In the genomic region with DNA sequence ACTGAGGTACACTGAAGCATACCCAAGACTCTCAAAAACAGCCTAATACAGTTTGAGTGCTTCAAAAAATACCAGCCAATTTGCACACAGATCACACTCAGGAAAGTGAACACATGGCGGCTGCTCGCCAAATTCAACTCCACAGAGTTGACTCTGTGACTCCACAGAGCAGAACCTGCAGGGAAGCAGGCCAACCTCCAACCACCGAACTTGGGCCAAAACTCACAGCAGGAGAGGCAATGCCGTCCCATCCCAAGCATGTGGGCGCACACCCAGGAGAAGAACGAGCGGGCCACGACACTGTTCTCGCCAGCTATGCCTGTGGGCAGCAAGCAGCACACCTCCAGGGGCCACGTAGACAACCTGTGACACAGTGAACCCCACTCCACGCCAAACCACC, we compare ENCODE assay signal across 13 cellular contexts. TPM values are rescaled to one million over a fixed set of nuclear protein-coding genes. Genes with fewer than 3 reads are reported as not detected.
DNase-seq lines count a peak whose midpoint lies in the region; ATAC-seq and TF ChIP-seq lines count a peak whose summit lies in the region.
"Had no signal": no experiment of that assay in that cellular context is flagged by ENCODE, and none has a peak within 500 bp of the region (broad histone marks: within the 10 kb centered on the region; RNA-seq: fewer than 3 reads in every experiment).

No MANE protein-coding gene starts in this region.

- CTCF ChIA-PET in IMR-90 (lab: Yijun Ruan, JAX), result no interaction called here

- H3K9me1 ChIP-seq in IMR-90 (ENCODE audit: insufficient read depth, low read length), result peaks cover 64% of the 10 kb centered on the region

- 0 out of 2 replicates have a peak overlapping the region, but pooled peaks have one; percentile 5 for H2AK5ac ChIP-seq in IMR-90 (ENCODE audit: low read depth, low read length)

- no peak overlapping the region for H2BK5ac ChIP-seq in IMR-90 (ENCODE audit: low read depth, low read length, poor library complexity, severe bottlenecking)

- H3K9ac ChIP-seq in IMR-90 (ENCODE audit: low read depth, low read length), result no peak overlapping the region
- H3K9ac ChIP-seq in stomach smooth muscle (ENCODE audit: low read length in 2 of 2), result no peak overlapping the region

- TF ChIP-seq RAD21 in IMR-90 (IDR thresholded peaks at IDR 0.05; ENCODE audit: low read length), result no peak

- H3K27me3 Mint-ChIP-seq in GM23338 (ENCODE audit: insufficient read depth, low read depth, poor library complexity), result peaks cover 11% of the 10 kb centered on the region
- H3K27me3 Mint-ChIP-seq: naive thymus-derived CD4-positive, alpha-beta T cell had no signal

- H3K9me2 ChIP-seq in GM23338 (ENCODE audit: insufficient read depth), result no peaks in the 10 kb centered on the region

- no peak overlapping the region; the same call in 2 of the 3 replicates for H3K4me3 Mint-ChIP-seq in GM23338

- H3K4me3 ChIP-seq in IMR-90 (ENCODE audit: insufficient read depth, low read depth, low read length) (no peak overlapping the region), astrocyte of the spinal cord (ENCODE audit: low read depth, low read length) (no peak overlapping the region), right cardiac atrium (ENCODE audit: low read length) (no peak overlapping the region), stomach smooth muscle (ENCODE audit: low read length in 2 of 2) (no peak overlapping the region), prostate gland (no peak overlapping the region), GM23338 (no peak overlapping the region)

- ATAC-seq in IMR-90 (ENCODE audit: low read depth) (no peak), right cardiac atrium (peak; percentile 44 to 66), HG03354 (IDR thresholded peaks at IDR 0.05; ENCODE audit: poor library complexity, severe bottlenecking, unreplicated experiment) (no peak), GM23338 (no peak)
- ATAC-seq: naive thymus-derived CD4-positive, alpha-beta T cell; PC-3 had no signal

- H3K79me2 ChIP-seq in GM23338 (replicated peaks; ENCODE audit: insufficient read depth), result peaks cover 82% of the 10 kb centered on the region

- H4K5ac ChIP-seq in IMR-90 (ENCODE audit: low read depth, low read length), result no peak overlapping the region

- peaks cover 24% of the 10 kb centered on the region for H3K4me1 ChIP-seq in IMR-90 (ENCODE audit: control insufficient read depth, insufficient read depth, low read length)
- H3K4me1 ChIP-seq in right cardiac atrium (ENCODE audit: control insufficient read depth, insufficient read depth, low read length), result peaks cover 59% of the 10 kb centered on the region
- H3K4me1 ChIP-seq in stomach smooth muscle (ENCODE audit: control insufficient read depth, insufficient read depth, low read length), result peaks cover 81% of the 10 kb centered on the region
- H3K4me1 ChIP-seq in prostate gland (replicated peaks), result peaks cover 16% of the 10 kb centered on the region
- H3K4me1 ChIP-seq in GM23338 (ENCODE audit: insufficient read depth), result no peaks in the 10 kb centered on the region; the same call in 1 of the 2 replicates

- dilution Hi-C loops in IMR-90 (cut with HindIII; ENCODE audit: low sequenced_read_pairs, unreplicated experiment), result no loop called here

- H3K4ac ChIP-seq in IMR-90 (ENCODE audit: low read depth, low read length), result no peak overlapping the region

- H4K91ac ChIP-seq in IMR-90 (ENCODE audit: insufficient read depth, low read depth, low read length), result no peak overlapping the region

- H3K4me2 ChIP-seq in IMR-90 (ENCODE audit: low read depth, low read length) (no peak overlapping the region), GM23338 (no peak overlapping the region)

- no peak overlapping the region for H2BK20ac ChIP-seq in IMR-90 (ENCODE audit: low read depth, low read length)

- H3K27ac Mint-ChIP-seq in GM23338, result no peak overlapping the region

- no peak overlapping the region for H3K14ac ChIP-seq in IMR-90 (replicated peaks; ENCODE audit: low read depth, low read length)

- H3K27me3 ChIP-seq in IMR-90 (ENCODE audit: control insufficient read depth, insufficient read depth, low read length), result no peaks in the 10 kb centered on the region
- no peaks in the 10 kb centered on the region for H3K27me3 ChIP-seq in right cardiac atrium (ENCODE audit: control insufficient read depth, insufficient read depth)
- H3K27me3 ChIP-seq in stomach smooth muscle (ENCODE audit: control insufficient read depth in 1 of 2, insufficient read depth in 2 of 2, low read length in 2 of 2), result no peaks in the 10 kb centered on the region
- no peaks in the 10 kb centered on the region for H3K27me3 ChIP-seq in prostate gland (replicated peaks; ENCODE audit: insufficient read depth)
- no peaks in the 10 kb centered on the region for H3K27me3 ChIP-seq in GM23338 (ENCODE audit: insufficient read depth)

- intact Hi-C loops in IMR-90 (cut with micrococcal nuclease) (no loop called here), right cardiac atrium (cut with DNase I) (no loop called here), prostate gland (cut with DNase I) (loop anchor here (5.0 kb wide), 1 partner anchor 39 kb away; no protein-coding TSS in a partner anchor)

- no TSS peak for BruUV-seq in IMR-90 (replicated peaks; lab: Mats Ljungman, UMichigan)

- in situ Hi-C loops in IMR-90 (cut with MboI; ENCODE audit: low sequenced_read_pairs) (no loop called here), astrocyte of the spinal cord (cut with HindIII; ENCODE audit: low sequenced_read_pairs) (no loop called here)

- no peak overlapping the region for H2BK15ac ChIP-seq in IMR-90 (ENCODE audit: low read depth, low read length)

- H3K27ac ChIP-seq in IMR-90 (ENCODE audit: insufficient read depth, low read length) (no peak overlapping the region), right cardiac atrium (ENCODE audit: low read length) (peak overlapping the region; percentile 75), stomach smooth muscle (ENCODE audit: low read length) (peak overlapping the region; percentile 37), prostate gland (no peak overlapping the region), GM23338 (ENCODE audit: low read depth) (no peak overlapping the region)

- no peaks in the 10 kb centered on the region; the same call in 2 of the 3 replicates for H3K9me3 Mint-ChIP-seq in GM23338
- H3K9me3 Mint-ChIP-seq: naive thymus-derived CD4-positive, alpha-beta T cell had no signal

- 69% methylated on average over 9 of the region's 11 CpGs; no CpG with 5 or more reads in 1 of the 2 experiments for WGBS in IMR-90 (ENCODE audit: extremely low coverage in 2 of 2, insufficient read length in 1 of 2), 2 experiments
- 44% methylated on average over 11 of the region's 11 CpGs for WGBS in right cardiac atrium
- 49% methylated on average over 10 of the region's 11 CpGs for WGBS in prostate gland

- no peak overlapping the region for H3K23ac ChIP-seq in IMR-90 (ENCODE audit: low read depth, low read length)

- no peak overlapping the region for H2BK120ac ChIP-seq in IMR-90 (ENCODE audit: low read depth, low read length)

- no peak for TF ChIP-seq POLR2A in IMR-90 (IDR thresholded peaks at IDR 0.05; ENCODE audit: low read depth, low read length)
- TF ChIP-seq POLR2A in prostate gland (IDR thresholded peaks at IDR 0.05), result no peak

- H3K79me1 ChIP-seq in IMR-90 (ENCODE audit: low read depth in 1 of 2, low read length in 2 of 2), result peaks cover 14 to 100% of the 10 kb centered on the region in 2 experiments

- POLR2A ChIA-PET in IMR-90 (lab: Charles Lee; ENCODE audit: unreplicated experiment), result no interaction called here

- H4K20me1 ChIP-seq in IMR-90 (ENCODE audit: insufficient read depth, low read length) (peaks cover 100% of the 10 kb centered on the region), GM23338 (replicated peaks; ENCODE audit: insufficient read depth) (peaks cover 26% of the 10 kb centered on the region)

- H3K9me3 ChIP-seq in IMR-90 (ENCODE audit: control insufficient read depth, insufficient read depth, low read length), result no peaks in the 10 kb centered on the region
- no peaks in the 10 kb centered on the region for H3K9me3 ChIP-seq in right cardiac atrium (ENCODE audit: control insufficient read depth, low read length)
- H3K9me3 ChIP-seq in stomach smooth muscle (ENCODE audit: control insufficient read depth in 2 of 2, low read length in 2 of 2), result no peaks in the 10 kb centered on the region
- H3K9me3 ChIP-seq in prostate gland, result no peaks in the 10 kb centered on the region

- no peak overlapping the region for H2AFZ ChIP-seq in IMR-90 (replicated peaks; ENCODE audit: low read length, poor library complexity)
- no peak overlapping the region for H2AFZ ChIP-seq in GM23338

- no peaks in the 10 kb centered on the region for H3F3A ChIP-seq in GM23338 (replicated peaks; ENCODE audit: low read depth)

- H2AK9ac ChIP-seq in IMR-90 (replicated peaks; ENCODE audit: low read depth, low read length, poor library complexity), result no peak overlapping the region

- peaks cover 16% of the 10 kb centered on the region for H3K4me1 Mint-ChIP-seq in GM23338

- DNase-seq in IMR-90 (no peak), astrocyte of the spinal cord (ENCODE audit: low read depth, low spot score) (peak; percentile 57), right cardiac atrium (peak; percentile 77 to 89 (median 88)), prostate gland (ENCODE audit: low spot score) (no peak), hippocampal formation (lab: John Stamatoyannopoulos, UW) (no peak), GM23338 (ENCODE audit: low spot score) (no peak)
- DNase-seq: amniotic stem cell; DMS 273 treated with DMSO at 0.1 percent for 48 hours; Kasumi-1; naive thymus-derived CD4-positive, alpha-beta T cell; PC-3 had no signal

- H3K36me3 ChIP-seq in IMR-90 (ENCODE audit: control insufficient read depth, insufficient read depth, low read length) (no peaks in the 10 kb centered on the region), stomach smooth muscle (ENCODE audit: control insufficient read depth in 2 of 2, insufficient read depth in 2 of 2, low read length in 2 of 2) (no peaks in the 10 kb centered on the region), prostate gland (no peaks in the 10 kb centered on the region), GM23338 (ENCODE audit: insufficient read depth) (no peaks in the 10 kb centered on the region)

- H3K36me3 Mint-ChIP-seq in GM23338 (ENCODE audit: low read depth), result no peaks in the 10 kb centered on the region; the same call in 2 of the 3 replicates

- no peak overlapping the region for H3K56ac ChIP-seq in IMR-90 (ENCODE audit: extremely low read depth, insufficient read depth, low read length)

- TF ChIP-seq CTCF in IMR-90 (conservative IDR thresholded peaks at IDR 0.05; ENCODE audit: low read depth, low read length) (no peak), astrocyte of the spinal cord (IDR thresholded peaks at IDR 0.05; ENCODE audit: low read depth, low read length) (no peak), prostate gland (IDR thresholded peaks at IDR 0.05) (no peak), GM23338 (conservative IDR thresholded peaks at IDR 0.05; ENCODE audit: low read depth in 2 of 2) (no peak)

- no peak overlapping the region for H4K8ac ChIP-seq in IMR-90 (ENCODE audit: low read depth in 2 of 2, low read length in 2 of 2)

- no peak overlapping the region for H3K18ac ChIP-seq in IMR-90 (ENCODE audit: low read depth, low read length)

RNA-seq across cellular contexts. Expression of gene ELL, which starts 21.1 kb away (rescaled TPM):
- total RNA-seq in IMR-90 (2012; rRNA removed) (6.3 and 6.7 TPM in 2 replicates), right cardiac atrium (10 to 100 TPM; 12.6 to 19.0 (median 14.0) TPM), prostate gland (10 to 100 TPM; 10.7 to 44.4 TPM)
- polyA plus RNA-seq in IMR-90 (2012; rRNA removed) (13.1 and 15.0 TPM in 2 replicates), right cardiac atrium (9.3 TPM), GM23338 (2016; fragmentation: Nextera tagmentation; extraction: Ambion mirVana) (9.1 and 11.3 TPM in 2 replicates)
- polyA plus RNA-seq in IMR-90 (2012; cell fraction: cytosol; rRNA removed), result 6.3 and 15.8 TPM in 2 replicates
- 23.8 and 42.6 TPM in 2 replicates for polyA plus RNA-seq in IMR-90 (2012; cell fraction: nucleus; rRNA removed; ENCODE audit: low replicate concordance)
- total RNA-seq in GM23338 (2014; rRNA removed; shearing (Covaris generic)), result 16.2 and 20.1 TPM in 2 replicates

RNA-seq across cellular contexts. Expression of gene FKBP8, which starts 42.6 kb away (rescaled TPM):
- 134 and 153 TPM in 2 replicates for total RNA-seq in IMR-90 (2012; rRNA removed)
- 289 and 312 TPM in 2 replicates for polyA plus RNA-seq in IMR-90 (2012; rRNA removed)
- 290 and 383 TPM in 2 replicates for polyA plus RNA-seq in IMR-90 (2012; cell fraction: cytosol; rRNA removed)
- 283 and 393 TPM in 2 replicates for polyA plus RNA-seq in IMR-90 (2012; cell fraction: nucleus; rRNA removed; ENCODE audit: low replicate concordance)
- total RNA-seq in right cardiac atrium, result 100 to 1,000 TPM; 204 to 236 (median 213) TPM
- polyA plus RNA-seq in right cardiac atrium, result 285 TPM
- total RNA-seq in prostate gland, result 100 to 1,000 TPM; 326 to 536 TPM
- total RNA-seq in GM23338 (2014; rRNA removed; shearing (Covaris generic)), result 291 and 367 TPM in 2 replicates
- polyA plus RNA-seq in GM23338 (2016; fragmentation: Nextera tagmentation; extraction: Ambion mirVana), result 158 and 164 TPM in 2 replicates

RNA-seq across cellular contexts. Expression of gene KXD1, which starts 56.9 kb away (rescaled TPM):
- 66.7 and 89.2 TPM in 2 replicates for total RNA-seq in IMR-90 (2012; rRNA removed)
- polyA plus RNA-seq in IMR-90 (2012; rRNA removed), result 196 and 253 TPM in 2 replicates
- polyA plus RNA-seq in IMR-90 (2012; cell fraction: cytosol; rRNA removed), result 76.4 and 143 TPM in 2 replicates
- polyA plus RNA-seq in IMR-90 (2012; cell fraction: nucleus; rRNA removed; ENCODE audit: low replicate concordance), result 116 and 178 TPM in 2 replicates
- 10 to 100 TPM; 47.8 to 55.4 (median 52.2) TPM for total RNA-seq in right cardiac atrium
- 49.0 TPM for polyA plus RNA-seq in right cardiac atrium
- total RNA-seq in prostate gland, result 100 to 1,000 TPM; 115 to 130 TPM
- total RNA-seq in GM23338 (2014; rRNA removed; shearing (Covaris generic)), result 162 and 164 TPM in 2 replicates
- 108 and 111 TPM in 2 replicates for polyA plus RNA-seq in GM23338 (2016; fragmentation: Nextera tagmentation; extraction: Ambion mirVana)

Comparison
In these comparisons a context has a peak if more than half of its experiments do, and no peak if none do; other contexts are left out.
1. ATAC-seq: peak in right cardiac atrium (2 of 2); none in IMR-90 (single experiment), HG03354 (single experiment) and GM23338 (single experiment).
2. DNase-seq: peak in astrocyte of the spinal cord (single experiment) and right cardiac atrium (3 of 3); none in IMR-90 (single experiment), prostate gland (single experiment), hippocampal formation (0 of 2) and GM23338 (single experiment).
3. H3K27ac ChIP-seq: peak in right cardiac atrium (single experiment) and stomach smooth muscle (single experiment); none in IMR-90 (single experiment), prostate gland (0 of 2) and GM23338 (single experiment).